Comparison of ENCODE assay signal across 9 cellular contexts in genomic region chr13:106566682-106567420, GRCh38. TPM values are rescaled to one million over a fixed set of nuclear protein-coding genes. Genes with fewer than 3 reads are reported as not detected.
DNase-seq lines count a peak whose midpoint lies in the region; ATAC-seq, FAIRE-seq and TF ChIP-seq lines count a peak whose summit lies in the region.
"Had no signal": no experiment of that assay in that cellular context is flagged by ENCODE, and none has a peak within 500 bp of the region (broad histone marks: within the 10 kb centered on the region; RNA-seq: fewer than 3 reads in every experiment).

No MANE protein-coding gene starts in this region.

- H3K27ac Mint-ChIP-seq in Calu3 (ENCODE audit: unreplicated experiment) = peak overlapping the region; percentile 77
- peak overlapping the region; percentile 96 for H3K27ac Mint-ChIP-seq in activated naive CD8-positive, alpha-beta T cell treated with anti-CD3 and anti-CD28 coated beads for 36 hours

- peaks cover 21% of the 10 kb centered on the region for H3K36me3 Mint-ChIP-seq in Calu3 (ENCODE audit: insufficient read depth, unreplicated experiment)
- peaks cover 35% of the 10 kb centered on the region for H3K36me3 Mint-ChIP-seq in activated naive CD8-positive, alpha-beta T cell treated with anti-CD3 and anti-CD28 coated beads for 36 hours

- no peak for FAIRE-seq in pancreas (lab: Jason Lieb, UNC)
- FAIRE-seq: colon had no signal

- H3K4me1 Mint-ChIP-seq in Calu3 (ENCODE audit: low read depth, unreplicated experiment) = peaks cover 13% of the 10 kb centered on the region
- peaks cover 45% of the 10 kb centered on the region for H3K4me1 Mint-ChIP-seq in activated naive CD8-positive, alpha-beta T cell treated with anti-CD3 and anti-CD28 coated beads for 36 hours

- DNase-seq in Calu3 (peak; percentile 11), GM19240 (ENCODE audit: insufficient read length, low spot score) (peak; percentile 35), NOMO-1 treated with DMSO at 0.1 percent for 48 hours (lab: John Stamatoyannopoulos, UW; ENCODE audit: unreplicated experiment) (peak; percentile 65), Right ventricle myocardium superior (peak; percentile 74), pancreas (peak in 4 of 6 donors; percentile 43 to 59 (median 52)), T1000 (lab: John Stamatoyannopoulos, UW) (no peak)
- DNase-seq in activated naive CD8-positive, alpha-beta T cell treated with anti-CD3 and anti-CD28 coated beads for 36 hours = peak; percentile 44

- CTCF ChIA-PET in Calu3 (lab: Charles Lee) = no interaction called here

- no peaks in the 10 kb centered on the region for H3K9me3 Mint-ChIP-seq in Calu3 (ENCODE audit: low read depth, unreplicated experiment)
- H3K9me3 Mint-ChIP-seq in activated naive CD8-positive, alpha-beta T cell treated with anti-CD3 and anti-CD28 coated beads for 36 hours = no peaks in the 10 kb centered on the region

- TF ChIP-seq CTCF in Calu3 (IDR thresholded peaks at IDR 0.05; ENCODE audit: unreplicated experiment) = no peak
- no peak for TF ChIP-seq CTCF in pancreas (IDR thresholded peaks at IDR 0.05)

- WGBS in pancreas, 2 donors = 1% methylated on average over 25 of the region's 25 CpGs

- H3K4me3 ChIP-seq in pancreas = peak overlapping the region; percentile 75 to 96 (median 94)

- peaks cover 12 to 40% (median 18%) of the 10 kb centered on the region in 3 donors for H3K4me1 ChIP-seq in pancreas

- BruUV-seq in Calu3 (replicated peaks; lab: Mats Ljungman, UMichigan) = no TSS peak

- H3K27ac ChIP-seq in pancreas = peak overlapping the region; percentile 86 to 93 (median 90)

- H3K36me3 ChIP-seq in pancreas = no peaks in the 10 kb centered on the region

- intact Hi-C loops in Calu3 (cut with micrococcal nuclease; ENCODE audit: unreplicated experiment) (no loop called here), Right ventricle myocardium superior (cut with DNase I) (no loop called here), pancreas (cut with DNase I) (no loop called here)

- H3K4me3 Mint-ChIP-seq in Calu3 (ENCODE audit: low read depth, unreplicated experiment) = peak overlapping the region; percentile 91
- peak overlapping the region; percentile 92 for H3K4me3 Mint-ChIP-seq in activated naive CD8-positive, alpha-beta T cell treated with anti-CD3 and anti-CD28 coated beads for 36 hours

- H3K9me3 ChIP-seq in pancreas = no peaks in the 10 kb centered on the region

- ATAC-seq in HG03342 (IDR thresholded peaks at IDR 0.05; ENCODE audit: unreplicated experiment) = peak; percentile 42
- peak; percentile 69 for ATAC-seq in Right ventricle myocardium superior (ENCODE audit: poor library complexity)
- ATAC-seq in pancreas = peak; percentile 49 to 70 (median 59)

- H3K27me3 ChIP-seq in pancreas = no peaks in the 10 kb centered on the region

- H3K27me3 Mint-ChIP-seq in Calu3 (ENCODE audit: unreplicated experiment) = no peaks in the 10 kb centered on the region
- H3K27me3 Mint-ChIP-seq in activated naive CD8-positive, alpha-beta T cell treated with anti-CD3 and anti-CD28 coated beads for 36 hours = no peaks in the 10 kb centered on the region

RNA-seq across cellular contexts. Expression of gene ARGLU1, which starts 1.1 kb away (rescaled TPM):
- total RNA-seq in Calu3 (2022) (28.8 and 34.0 TPM in 2 replicates), Right ventricle myocardium superior (25.6 TPM), pancreas (10 to 100 TPM; 15.9 to 42.4 (median 24.2) TPM)
- 10 to 100 TPM; 65.3 to 72.7 TPM for total RNA-seq in activated naive CD8-positive, alpha-beta T cell treated with anti-CD3 and anti-CD28 coated beads for 36 hours
- polyA plus RNA-seq in pancreas = 10 to 100 TPM; 53.8 to 96.1 TPM

RNA-seq across cellular contexts. Expression of gene EFNB2, which starts 31.4 kb away (rescaled TPM):
- 14.3 and 16.9 TPM in 2 replicates for total RNA-seq in Calu3 (2022)
- total RNA-seq in activated naive CD8-positive, alpha-beta T cell treated with anti-CD3 and anti-CD28 coated beads for 36 hours = under 1 TPM; 0.06 to 0.08 TPM
- total RNA-seq in Right ventricle myocardium superior = 8.4 TPM
- 1 to 10 TPM; 2.4 to 8.0 (median 2.9) TPM for total RNA-seq in pancreas
- polyA plus RNA-seq in pancreas = 1 to 10 TPM; 3.0 to 4.4 TPM
